Comparison of ENCODE assay signal across 8 cellular contexts in the genomic region with DNA sequence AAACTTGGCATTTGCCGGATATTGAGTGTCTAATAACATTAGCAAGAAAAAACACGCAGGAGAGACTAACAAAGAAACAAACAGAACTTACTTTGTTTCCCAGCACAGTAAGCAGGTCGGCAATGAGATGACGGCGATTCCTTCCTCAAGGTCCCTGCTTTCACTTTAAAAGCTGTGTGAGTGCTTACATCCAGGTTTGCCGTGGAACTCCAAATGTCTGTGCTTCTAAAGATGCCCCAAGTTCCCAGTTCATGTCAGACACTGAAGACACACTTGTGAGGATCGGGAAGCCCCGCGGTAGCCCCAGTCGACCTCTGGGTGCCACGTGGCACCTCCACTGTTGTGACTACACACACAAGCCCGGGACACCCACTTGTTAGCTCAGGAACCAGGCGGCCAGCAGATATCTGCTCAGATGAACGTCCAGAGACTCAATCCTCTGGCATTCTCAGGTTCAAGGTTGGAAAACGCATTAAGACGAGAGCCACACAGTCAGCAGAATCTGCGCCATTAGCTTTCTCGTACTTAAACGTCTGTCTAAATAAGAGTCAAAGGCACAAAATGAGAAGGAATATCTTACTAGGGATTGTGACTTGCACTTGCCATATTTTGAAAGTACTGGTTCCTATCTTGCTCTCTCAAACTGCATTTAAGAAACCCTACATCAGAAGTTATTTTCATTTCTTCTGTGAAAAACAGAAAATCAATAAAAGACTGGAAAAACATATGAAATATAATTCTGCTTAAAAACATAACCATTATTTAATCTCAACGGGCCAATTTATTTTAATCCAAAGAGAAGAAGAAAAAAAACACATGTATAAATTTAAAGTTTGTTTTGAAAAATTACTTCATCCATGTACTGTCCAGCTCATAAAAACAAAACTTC.
DNase-seq lines count a peak whose midpoint lies in the region; ATAC-seq and TF ChIP-seq lines count a peak whose summit lies in the region.

No MANE protein-coding gene starts in this region.

- H3K27me3 Mint-ChIP-seq in WTC11 (ENCODE audit: low read depth) (no peaks in the 10 kb centered on the region), endothelial cell (ENCODE audit: unreplicated experiment) (peaks cover 4% of the 10 kb centered on the region)

- H3K27ac Mint-ChIP-seq in WTC11 (peak overlapping the region; percentile 84), endothelial cell (ENCODE audit: unreplicated experiment) (no peak overlapping the region)

- ATAC-seq in WTC11 = peak; percentile 36; the same call in 1 of the 2 replicates

- H3K4me3 Mint-ChIP-seq in WTC11 = no peak overlapping the region
- H3K4me3 Mint-ChIP-seq in endothelial cell (ENCODE audit: unreplicated experiment) = no peak overlapping the region

- H3K36me3 Mint-ChIP-seq in WTC11 (no peaks in the 10 kb centered on the region), endothelial cell (ENCODE audit: low read depth, unreplicated experiment) (no peaks in the 10 kb centered on the region)

- TF ChIP-seq CTCF in WTC11 (IDR thresholded peaks at IDR 0.05) (no peak), fibroblast of villous mesenchyme (IDR thresholded peaks at IDR 0.05; ENCODE audit: insufficient read depth, low read depth, low read length) (no peak), retinal pigment epithelial cell (conservative IDR thresholded peaks at IDR 0.05; ENCODE audit: low read depth, low read length) (no peak), endothelial cell (IDR thresholded peaks at IDR 0.05; ENCODE audit: unreplicated experiment) (no peak)

- H3K9me3 Mint-ChIP-seq in WTC11 (no peaks in the 10 kb centered on the region), endothelial cell (ENCODE audit: unreplicated experiment) (no peaks in the 10 kb centered on the region)

- POLR2A ChIA-PET in WTC11 (lab: Charles Lee) = no interaction called here

- no peak for TF ChIP-seq POLR2A in erythroblast (IDR thresholded peaks at IDR 0.05; ENCODE audit: low read length)

- H3K4me3 ChIP-seq in fibroblast of villous mesenchyme (ENCODE audit: low read depth, low read length) (peak overlapping the region; percentile 61), retinal pigment epithelial cell (ENCODE audit: low read length) (peak overlapping the region; percentile 52)

- peaks cover 45% of the 10 kb centered on the region for H3K4me1 Mint-ChIP-seq in WTC11
- H3K4me1 Mint-ChIP-seq in endothelial cell (ENCODE audit: unreplicated experiment) = no peaks in the 10 kb centered on the region

- peak; percentile 44 for DNase-seq in stimulated activated CD4-positive, alpha-beta T cell treated with anti-CD3 and anti-CD28 coated beads, Interleukin-15, amount 100 ng/mL, for 24 hours
- DNase-seq in stimulated activated CD4-positive, alpha-beta T cell treated with anti-CD3 and anti-CD28 coated beads, Interleukin-4, amount 100 ng/mL, for 1 hour = no peak
- DNase-seq in WTC11 (ENCODE audit: low spot score) (no peak), fibroblast of villous mesenchyme (ENCODE audit: low read depth) (peak; percentile 84), retinal pigment epithelial cell (ENCODE audit: low read depth) (no peak), erythroblast (lab: John Stamatoyannopoulos, UW) (no peak), MV-4-11 (lab: John Stamatoyannopoulos, UW) (no peak), endothelial cell (ENCODE audit: low spot score) (no peak)

- CTCF ChIA-PET in WTC11 (lab: Charles Lee) = interaction anchor here (2.8 kb wide), 1 partner anchor 45 kb away, joined by 22 read pairs; no protein-coding TSS in a partner anchor

TF ChIP-seq in WTC11, 78 proteins besides CTCF, POLR2A, EP300 and RAD21:
- TF ChIP-seq ATF1 (CRISPR knock-in tag; IDR thresholded peaks at IDR 0.05) = no peak
- TF ChIP-seq TP53 (CRISPR knock-in tag; IDR thresholded peaks at IDR 0.05) = no peak
- TF ChIP-seq, protein P1, sequence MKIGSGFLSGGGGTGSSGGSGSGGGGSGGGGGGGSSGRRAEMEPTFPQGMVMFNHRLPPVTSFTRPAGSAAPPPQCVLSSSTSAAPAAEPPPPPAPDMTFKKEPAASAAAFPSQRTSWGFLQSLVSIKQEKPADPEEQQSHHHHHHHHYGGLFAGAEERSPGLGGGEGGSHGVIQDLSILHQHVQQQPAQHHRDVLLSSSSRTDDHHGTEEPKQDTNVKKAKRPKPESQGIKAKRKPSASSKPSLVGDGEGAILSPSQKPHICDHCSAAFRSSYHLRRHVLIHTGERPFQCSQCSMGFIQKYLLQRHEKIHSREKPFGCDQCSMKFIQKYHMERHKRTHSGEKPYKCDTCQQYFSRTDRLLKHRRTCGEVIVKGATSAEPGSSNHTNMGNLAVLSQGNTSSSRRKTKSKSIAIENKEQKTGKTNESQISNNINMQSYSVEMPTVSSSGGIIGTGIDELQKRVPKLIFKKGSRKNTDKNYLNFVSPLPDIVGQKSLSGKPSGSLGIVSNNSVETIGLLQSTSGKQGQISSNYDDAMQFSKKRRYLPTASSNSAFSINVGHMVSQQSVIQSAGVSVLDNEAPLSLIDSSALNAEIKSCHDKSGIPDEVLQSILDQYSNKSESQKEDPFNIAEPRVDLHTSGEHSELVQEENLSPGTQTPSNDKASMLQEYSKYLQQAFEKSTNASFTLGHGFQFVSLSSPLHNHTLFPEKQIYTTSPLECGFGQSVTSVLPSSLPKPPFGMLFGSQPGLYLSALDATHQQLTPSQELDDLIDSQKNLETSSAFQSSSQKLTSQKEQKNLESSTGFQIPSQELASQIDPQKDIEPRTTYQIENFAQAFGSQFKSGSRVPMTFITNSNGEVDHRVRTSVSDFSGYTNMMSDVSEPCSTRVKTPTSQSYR (CRISPR knock-in tag; IDR thresholded peaks at IDR 0.05) = no peak
- TF ChIP-seq TEAD1 (CRISPR knock-in tag; IDR thresholded peaks at IDR 0.05) = no peak
- TF ChIP-seq ESRRA (CRISPR knock-in tag; IDR thresholded peaks at IDR 0.05; ENCODE audit: borderline replicate concordance) = no peak
- TF ChIP-seq, protein P2, sequence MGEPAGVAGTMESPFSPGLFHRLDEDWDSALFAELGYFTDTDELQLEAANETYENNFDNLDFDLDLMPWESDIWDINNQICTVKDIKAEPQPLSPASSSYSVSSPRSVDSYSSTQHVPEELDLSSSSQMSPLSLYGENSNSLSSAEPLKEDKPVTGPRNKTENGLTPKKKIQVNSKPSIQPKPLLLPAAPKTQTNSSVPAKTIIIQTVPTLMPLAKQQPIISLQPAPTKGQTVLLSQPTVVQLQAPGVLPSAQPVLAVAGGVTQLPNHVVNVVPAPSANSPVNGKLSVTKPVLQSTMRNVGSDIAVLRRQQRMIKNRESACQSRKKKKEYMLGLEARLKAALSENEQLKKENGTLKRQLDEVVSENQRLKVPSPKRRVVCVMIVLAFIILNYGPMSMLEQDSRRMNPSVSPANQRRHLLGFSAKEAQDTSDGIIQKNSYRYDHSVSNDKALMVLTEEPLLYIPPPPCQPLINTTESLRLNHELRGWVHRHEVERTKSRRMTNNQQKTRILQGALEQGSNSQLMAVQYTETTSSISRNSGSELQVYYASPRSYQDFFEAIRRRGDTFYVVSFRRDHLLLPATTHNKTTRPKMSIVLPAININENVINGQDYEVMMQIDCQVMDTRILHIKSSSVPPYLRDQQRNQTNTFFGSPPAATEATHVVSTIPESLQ (CRISPR knock-in tag; IDR thresholded peaks at IDR 0.05) = no peak
- TF ChIP-seq EMX1 (CRISPR knock-in tag; IDR thresholded peaks at IDR 0.05) = no peak
- no peak for TF ChIP-seq ZNF396 (CRISPR knock-in tag; IDR thresholded peaks at IDR 0.05; ENCODE audit: borderline replicate concordance)
- no peak for TF ChIP-seq RORB (CRISPR knock-in tag; IDR thresholded peaks at IDR 0.05)
- TF ChIP-seq ZNF671 (CRISPR knock-in tag; IDR thresholded peaks at IDR 0.05) = no peak
- TF ChIP-seq ZNF317 (CRISPR knock-in tag; IDR thresholded peaks at IDR 0.05; ENCODE audit: borderline replicate concordance, low read depth) = no peak

Comparison
In these comparisons a context has a peak if more than half of its experiments do, and no peak if none do; other contexts are left out.
1. DNase-seq: peak in stimulated activated CD4-positive, alpha-beta T cell treated with anti-CD3 and anti-CD28 coated beads, Interleukin-15, amount 100 ng/mL, for 24 hours (single experiment) and fibroblast of villous mesenchyme (single experiment); none in stimulated activated CD4-positive, alpha-beta T cell treated with anti-CD3 and anti-CD28 coated beads, Interleukin-4, amount 100 ng/mL, for 1 hour (single experiment), WTC11 (single experiment), retinal pigment epithelial cell (single experiment), erythroblast (0 of 2), MV-4-11 (single experiment) and endothelial cell (single experiment).